5 cellular contexts compared by ENCODE assay signal in the genomic region with DNA sequence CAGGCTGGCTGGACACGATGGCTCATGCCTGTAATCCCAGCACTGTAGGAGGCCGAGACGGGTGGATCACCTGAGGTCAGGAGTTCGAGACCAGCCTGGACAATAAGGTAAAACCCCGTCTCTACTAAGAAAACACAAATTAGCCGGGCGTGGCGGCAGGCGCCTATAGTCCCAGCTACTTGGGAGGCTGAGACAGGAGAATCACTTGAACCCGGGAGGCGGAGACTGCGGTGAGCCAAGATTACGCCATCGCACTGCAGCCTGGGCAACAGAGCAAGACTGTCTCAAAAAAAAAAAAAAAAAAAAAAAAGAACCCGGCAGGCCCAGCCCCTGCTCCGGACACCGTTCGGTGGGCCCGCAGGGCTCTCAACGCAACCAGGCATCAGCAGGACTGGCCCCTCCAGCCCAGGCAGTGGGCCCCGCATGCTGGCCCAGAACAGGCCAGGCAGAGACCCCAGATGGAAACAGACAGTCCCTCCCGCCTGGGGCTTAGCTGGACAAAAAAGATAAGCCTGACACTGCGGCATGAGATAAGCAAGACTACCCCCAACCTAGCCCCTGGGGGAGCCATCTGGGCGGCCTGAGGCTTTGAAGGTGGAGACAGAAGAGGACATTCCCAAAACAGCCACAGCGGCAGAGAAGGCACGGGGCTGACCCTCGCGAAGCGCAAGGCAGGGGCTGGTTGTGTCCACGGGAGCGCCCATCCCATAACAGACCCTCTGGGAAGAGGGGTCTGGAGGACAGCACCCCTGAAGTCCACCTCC.
"Had no signal": no experiment of that assay in that cellular context is flagged by ENCODE, and none has a peak within 500 bp of the region (broad histone marks: within the 10 kb centered on the region; RNA-seq: fewer than 3 reads in every experiment).

No MANE protein-coding gene starts in this region.

- DNase-seq: dorsolateral prefrontal cortex; hippocampal formation; sigmoid colon; stimulated activated CD4-positive, alpha-beta T cell treated with anti-CD3 and anti-CD28 coated beads, Interleukin-1b, Interleukin-23, amount 100 ng/mL, for 48 hours had no signal

- H3K9me3 Mint-ChIP-seq: activated T-helper 2 cell treated with anti-CD3 and anti-CD28 coated beads, Interferon-gamma antibody, Interleukin-2, Interleukin-4, amounts not matched to agents 10 μg/mL and 5 μg/mL and 100 μg/mL, durations not matched to agents 14 hours and 24 hours and 36 hours had no signal

- H3K27ac Mint-ChIP-seq: activated T-helper 2 cell treated with anti-CD3 and anti-CD28 coated beads, Interferon-gamma antibody, Interleukin-2, Interleukin-4, amounts not matched to agents 10 μg/mL and 5 μg/mL and 100 μg/mL, durations not matched to agents 14 hours and 24 hours and 36 hours had no signal
